ENCODE assay signal across 10 cellular contexts in genomic region chr16:89095401-89095974, GRCh38. TPM values are rescaled to one million over a fixed set of nuclear protein-coding genes. Genes with fewer than 3 reads are reported as not detected.
DNase-seq lines count a peak whose midpoint lies in the region; ATAC-seq and TF ChIP-seq lines count a peak whose summit lies in the region.
"Had no signal": no experiment of that assay in that cellular context is flagged by ENCODE, and none has a peak within 500 bp of the region (broad histone marks: within the 10 kb centered on the region; RNA-seq: fewer than 3 reads in every experiment).

No MANE protein-coding gene starts in this region.

- H3K4me1 ChIP-seq in OCI-LY3 (ENCODE audit: low read length) = peaks cover 48% of the 10 kb centered on the region

- H3K9me3 Mint-ChIP-seq in stimulated activated naive CD8-positive, alpha-beta T cell treated with anti-CD3 and anti-CD28 coated beads, Interleukin-15, Interleukin-2, amounts not matched to agents 100 ng/mL and 50 ng/mL, for 24 hours = no peaks in the 10 kb centered on the region
- no peaks in the 10 kb centered on the region for H3K9me3 Mint-ChIP-seq in endothelial cell (ENCODE audit: unreplicated experiment)

- peaks cover 9% of the 10 kb centered on the region for H3K27me3 Mint-ChIP-seq in stimulated activated naive CD8-positive, alpha-beta T cell treated with anti-CD3 and anti-CD28 coated beads, Interleukin-15, Interleukin-2, amounts not matched to agents 100 ng/mL and 50 ng/mL, for 24 hours
- peaks cover 14% of the 10 kb centered on the region for H3K27me3 Mint-ChIP-seq in endothelial cell (ENCODE audit: unreplicated experiment)

- peaks cover 48% of the 10 kb centered on the region for H4K20me1 ChIP-seq in OCI-LY3 (ENCODE audit: insufficient read depth, low read length)

- peak overlapping the region; percentile 99 for H3K4me3 Mint-ChIP-seq in stimulated activated naive CD8-positive, alpha-beta T cell treated with anti-CD3 and anti-CD28 coated beads, Interleukin-15, Interleukin-2, amounts not matched to agents 100 ng/mL and 50 ng/mL, for 24 hours
- H3K4me3 Mint-ChIP-seq in endothelial cell (ENCODE audit: unreplicated experiment) = peak overlapping the region; percentile 95

- no peak for DNase-seq in stimulated activated naive CD8-positive, alpha-beta T cell treated with anti-CD3 and anti-CD28 coated beads, Interleukin-15, Interleukin-2, amounts not matched to agents 100 U/mL and 50 U/mL, for 24 hours
- DNase-seq in endothelial cell (ENCODE audit: low spot score) (no peak), omental fat pad (ENCODE audit: low spot score) (no peak), NCI-H2171 treated with DMSO at 0.1 percent for 48 hours (lab: John Stamatoyannopoulos, UW) (no peak), MG63 (no peak), foreskin melanocyte (no peak)
- DNase-seq: NCI-H2171 had no signal

- no peak overlapping the region for H2AFZ ChIP-seq in OCI-LY3 (ENCODE audit: low read depth, low read length)

- H3K9ac ChIP-seq in OCI-LY3 (ENCODE audit: low read length) = peak overlapping the region; percentile 93

- H3K79me2 ChIP-seq in OCI-LY3 (ENCODE audit: low read length) = peaks cover 68% of the 10 kb centered on the region

- H3K36me3 Mint-ChIP-seq in stimulated activated naive CD8-positive, alpha-beta T cell treated with anti-CD3 and anti-CD28 coated beads, Interleukin-15, Interleukin-2, amounts not matched to agents 100 ng/mL and 50 ng/mL, for 24 hours (ENCODE audit: low read depth) = peaks cover 16% of the 10 kb centered on the region
- H3K36me3 Mint-ChIP-seq in endothelial cell (ENCODE audit: low read depth, unreplicated experiment) = peaks cover 7% of the 10 kb centered on the region

- H3K27ac Mint-ChIP-seq in stimulated activated naive CD8-positive, alpha-beta T cell treated with anti-CD3 and anti-CD28 coated beads, Interleukin-15, Interleukin-2, amounts not matched to agents 100 ng/mL and 50 ng/mL, for 24 hours = peak overlapping the region; percentile 96
- no peak overlapping the region for H3K27ac Mint-ChIP-seq in endothelial cell (ENCODE audit: unreplicated experiment)

- H3K36me3 ChIP-seq in OCI-LY3 (replicated peaks; ENCODE audit: low read depth, low read length) (peaks cover 28% of the 10 kb centered on the region), MG63 (no peaks in the 10 kb centered on the region)

- H3K4me3 ChIP-seq in OCI-LY3 (ENCODE audit: low read length) (peak overlapping the region; percentile 88), MG63 (no peak overlapping the region)

- TF ChIP-seq CTCF in OCI-LY3 (IDR thresholded peaks at IDR 0.05; ENCODE audit: low read depth, low read length) = no peak
- TF ChIP-seq CTCF in endothelial cell (IDR thresholded peaks at IDR 0.05; ENCODE audit: unreplicated experiment) = no peak
- no peak for TF ChIP-seq CTCF in omental fat pad (IDR thresholded peaks at IDR 0.05)

- H3K27me3 ChIP-seq in OCI-LY3 (ENCODE audit: low read depth, low read length) (peaks cover 16% of the 10 kb centered on the region), MG63 (no peaks in the 10 kb centered on the region)

- H3K9me3 ChIP-seq in OCI-LY3 (ENCODE audit: insufficient read depth, low read length) = no peaks in the 10 kb centered on the region; the same call in 1 of the 2 replicates
- H3K9me3 ChIP-seq in MG63 = no peaks in the 10 kb centered on the region

- H3K4me2 ChIP-seq in OCI-LY3 (ENCODE audit: low read length) = peak overlapping the region; percentile 93

- peak overlapping the region; percentile 54; the same call in 1 of the 2 replicates for H3K27ac ChIP-seq in OCI-LY3 (ENCODE audit: low read length)
- H3K27ac ChIP-seq: SK-N-MC had no signal

- peaks cover 64% of the 10 kb centered on the region for H3K4me1 Mint-ChIP-seq in stimulated activated naive CD8-positive, alpha-beta T cell treated with anti-CD3 and anti-CD28 coated beads, Interleukin-15, Interleukin-2, amounts not matched to agents 100 ng/mL and 50 ng/mL, for 24 hours (ENCODE audit: low read depth)
- H3K4me1 Mint-ChIP-seq in endothelial cell (ENCODE audit: unreplicated experiment) = peaks cover 11% of the 10 kb centered on the region

- no peak for ATAC-seq in stimulated activated naive CD8-positive, alpha-beta T cell treated with anti-CD3 and anti-CD28 coated beads, Interleukin-15, Interleukin-2, amounts not matched to agents 100 U/mL and 50 U/mL, for 24 hours
- ATAC-seq in omental fat pad (ENCODE audit: low FRiP score) = no peak

RNA-seq across cellular contexts. Expression of gene ACSF3, which starts 1.8 kb away (rescaled TPM):
- total RNA-seq in endothelial cell (ENCODE audit: unreplicated experiment) (28.2 TPM), omental fat pad (10 to 100 TPM; 17.6 to 27.6 (median 21.6) TPM)
- total RNA-seq in MG63 (2014; rRNA removed; shearing (Covaris generic); ENCODE audit: low replicate concordance) = 11.0 and 21.8 TPM in 2 replicates
